ENCODE assay signal across 18 cellular contexts in the genomic region with DNA sequence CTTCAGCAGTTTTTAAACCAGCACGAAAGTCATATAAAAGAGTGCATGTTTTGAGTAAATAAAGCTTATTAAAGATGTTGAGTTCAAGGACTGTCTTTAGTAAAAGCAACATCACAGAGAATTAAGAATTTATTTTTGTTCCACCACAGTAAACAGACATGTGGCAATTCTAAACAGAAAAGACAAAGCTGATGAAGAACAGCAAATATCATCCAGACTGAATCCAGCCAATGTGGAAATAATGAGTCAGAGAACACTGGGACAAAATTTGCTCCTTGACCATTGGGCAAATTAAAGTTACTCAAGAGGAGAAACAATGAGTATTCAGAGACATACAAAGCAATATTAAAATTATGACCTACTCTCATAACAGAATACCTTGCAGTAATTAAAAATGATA. TPM values are rescaled to one million over a fixed set of nuclear protein-coding genes. Genes with fewer than 3 reads are reported as not detected.
A peak's percentile ranks its signal among the peaks of the same experiment; 100 is the strongest.
DNase-seq lines count a peak whose midpoint lies in the region; ATAC-seq, FAIRE-seq and TF ChIP-seq lines count a peak whose summit lies in the region.
"Had no signal": no experiment of that assay in that cellular context is flagged by ENCODE, and none has a peak within 500 bp of the region (broad histone marks: within the 10 kb centered on the region; RNA-seq: fewer than 3 reads in every experiment).

No MANE protein-coding gene starts in this region.

- H3K27ac ChIP-seq in astrocyte (ENCODE audit: low read depth, low read length) (no peak overlapping the region), small intestine (ENCODE audit: low read depth in 1 of 2, low read length in 1 of 2) (no peak overlapping the region)
- H3K27ac ChIP-seq: heart right ventricle, Peyer's patch had no signal

- H3K27me3 Mint-ChIP-seq in astrocyte (ENCODE audit: low read depth, unreplicated experiment) = peaks cover 4% of the 10 kb centered on the region

- no peak overlapping the region for H3K4me3 Mint-ChIP-seq in astrocyte (ENCODE audit: unreplicated experiment)
- H3K4me3 Mint-ChIP-seq: activated naive CD8-positive, alpha-beta T cell treated with anti-CD3 and anti-CD28 coated beads, Interleukin-2, amount 10 ng/mL, durations not matched to agents 7 days and 5 days; activated T-cell treated with anti-CD3 and anti-CD28 coated beads, Interleukin-2, amount 50 U/mL, for 72 hours; CD14-positive monocyte had no signal

- no peak overlapping the region for H3K9ac ChIP-seq in astrocyte (ENCODE audit: low read length)

- ATAC-seq in GM19023 (IDR thresholded peaks at IDR 0.05; ENCODE audit: unreplicated experiment) = no peak
- ATAC-seq in HG02571 (IDR thresholded peaks at IDR 0.05; ENCODE audit: unreplicated experiment) = no peak
- ATAC-seq: activated T-cell treated with anti-CD3 and anti-CD28 coated beads, Interleukin-2, amount 50 U/mL, for 72 hours; heart right ventricle had no signal

- WGBS in small intestine, 3 donors = 53 to 73% (median 62%) methylated on average over 1 of the region's 1 CpG

- no peak overlapping the region for H3K27ac Mint-ChIP-seq in astrocyte (ENCODE audit: unreplicated experiment)
- H3K27ac Mint-ChIP-seq: activated naive CD8-positive, alpha-beta T cell treated with anti-CD3 and anti-CD28 coated beads, Interleukin-2, amount 10 ng/mL, durations not matched to agents 7 days and 5 days; activated T-cell treated with anti-CD3 and anti-CD28 coated beads, Interleukin-2, amount 50 U/mL, for 72 hours; CD14-positive monocyte had no signal

- no peaks in the 10 kb centered on the region for H4K20me1 ChIP-seq in astrocyte (ENCODE audit: insufficient read depth, low read length)

- H3K4me1 ChIP-seq in astrocyte (ENCODE audit: insufficient read depth, low read length) = no peaks in the 10 kb centered on the region
- H3K4me1 ChIP-seq in small intestine (ENCODE audit: control insufficient read depth in 2 of 2, insufficient read depth in 1 of 2, low read depth in 1 of 2, low read length in 1 of 2) = no peaks in the 10 kb centered on the region
- H3K4me1 ChIP-seq: Peyer's patch had no signal

- H3K9me3 ChIP-seq in astrocyte (ENCODE audit: insufficient read depth, low read depth, low read length) (no peaks in the 10 kb centered on the region), small intestine (ENCODE audit: control insufficient read depth, low read depth) (no peaks in the 10 kb centered on the region)
- H3K9me3 ChIP-seq: Peyer's patch had no signal

- no peak overlapping the region for H3K4me2 ChIP-seq in astrocyte (ENCODE audit: low read length)

- peaks cover 6% of the 10 kb centered on the region for H3K4me1 Mint-ChIP-seq in astrocyte (ENCODE audit: low read depth, unreplicated experiment)
- H3K4me1 Mint-ChIP-seq: activated naive CD8-positive, alpha-beta T cell treated with anti-CD3 and anti-CD28 coated beads, Interleukin-2, amount 10 ng/mL, durations not matched to agents 7 days and 5 days had no signal

- H3K27me3 ChIP-seq in astrocyte (ENCODE audit: insufficient read depth, low read length) = no peaks in the 10 kb centered on the region
- no peaks in the 10 kb centered on the region for H3K27me3 ChIP-seq in small intestine (ENCODE audit: control insufficient read depth in 2 of 2, insufficient read depth in 2 of 2, low read length in 2 of 2)
- H3K27me3 ChIP-seq: Peyer's patch had no signal

- no peak overlapping the region for H2AFZ ChIP-seq in astrocyte (ENCODE audit: low read depth, low read length)

- TF ChIP-seq CTCF in astrocyte (IDR thresholded peaks at IDR 0.05; ENCODE audit: insufficient read depth, low read depth, low read length) = no peak

- no peaks in the 10 kb centered on the region for H3K79me2 ChIP-seq in astrocyte (ENCODE audit: insufficient read depth, low read length)

- H3K4me3 ChIP-seq in astrocyte (ENCODE audit: insufficient read depth, low read depth, low read length) = no peak overlapping the region
- no peak overlapping the region for H3K4me3 ChIP-seq in small intestine (ENCODE audit: low read depth in 1 of 2, low read length in 2 of 2)
- H3K4me3 ChIP-seq: heart right ventricle, Peyer's patch had no signal

- FAIRE-seq in astrocyte (lab: Jason Lieb, UNC) = no peak
- no peak for FAIRE-seq in small intestine (lab: Jason Lieb, UNC)

- H3K9me3 Mint-ChIP-seq in astrocyte (ENCODE audit: unreplicated experiment) = no peaks in the 10 kb centered on the region
- H3K9me3 Mint-ChIP-seq: activated naive CD8-positive, alpha-beta T cell treated with anti-CD3 and anti-CD28 coated beads, Interleukin-2, amount 10 ng/mL, durations not matched to agents 7 days and 5 days had no signal

- H3K36me3 Mint-ChIP-seq in astrocyte (ENCODE audit: low read depth, unreplicated experiment) = no peaks in the 10 kb centered on the region
- H3K36me3 Mint-ChIP-seq: activated naive CD8-positive, alpha-beta T cell treated with anti-CD3 and anti-CD28 coated beads, Interleukin-2, amount 10 ng/mL, durations not matched to agents 7 days and 5 days; CD14-positive monocyte had no signal

- H3K36me3 ChIP-seq in astrocyte (ENCODE audit: insufficient read depth, low read length) (no peaks in the 10 kb centered on the region), small intestine (ENCODE audit: control insufficient read depth in 2 of 2, insufficient read depth in 2 of 2, low read length in 2 of 2) (no peaks in the 10 kb centered on the region)
- H3K36me3 ChIP-seq: heart right ventricle, Peyer's patch had no signal

- DNase-seq in GM04504 (ENCODE audit: low read depth) (peak; percentile 37), astrocyte (ENCODE audit: low read depth) (peak; percentile 26), fibroblast of the conjunctiva (ENCODE audit: low read depth) (peak; percentile 67), small intestine (peak; percentile 21), GOT3 (lab: John Stamatoyannopoulos, UW) (no peak)
- DNase-seq: activated CD4-positive, alpha-beta T cell treated with anti-CD3 and anti-CD28 coated beads, Interleukin-2, amount 50 U/mL, for 48 hours; activated naive CD8-positive, alpha-beta T cell treated with anti-CD3 and anti-CD28 coated beads, Interleukin-2, amount 10 ng/mL, durations not matched to agents 7 days and 5 days; activated T-cell treated with anti-CD3 and anti-CD28 coated beads, Interleukin-2, amount 50 U/mL, for 72 hours; heart right ventricle; KBM-7; NCI-H1105; Peyer's patch; stimulated activated CD4-positive, alpha-beta T cell treated with anti-CD3 and anti-CD28 coated beads, Interleukin-4, amount 100 ng/mL, for 24 hours; stimulated activated CD8-positive, alpha-beta memory T cell treated with anti-CD3 and anti-CD28 coated beads, Interleukin-4, amount 100 ng/mL, for 48 hours had no signal

RNA-seq across cellular contexts. Expression of a gene that starts 28.8 kb away (rescaled TPM):
- total RNA-seq in astrocyte = not detected in 2 replicates
- polyA plus RNA-seq in small intestine = not detected
- total RNA-seq: activated naive CD8-positive, alpha-beta T cell treated with anti-CD3 and anti-CD28 coated beads, Interleukin-2, amount 10 ng/mL, durations not matched to agents 7 days and 5 days; activated T-cell treated with anti-CD3 and anti-CD28 coated beads, Interleukin-2, amount 50 U/mL, for 72 hours; Peyer's patch had no signal
- polyA plus RNA-seq: CD14-positive monocyte, thymus had no signal
